1 cellular context compared by ENCODE assay signal in the genomic region with DNA sequence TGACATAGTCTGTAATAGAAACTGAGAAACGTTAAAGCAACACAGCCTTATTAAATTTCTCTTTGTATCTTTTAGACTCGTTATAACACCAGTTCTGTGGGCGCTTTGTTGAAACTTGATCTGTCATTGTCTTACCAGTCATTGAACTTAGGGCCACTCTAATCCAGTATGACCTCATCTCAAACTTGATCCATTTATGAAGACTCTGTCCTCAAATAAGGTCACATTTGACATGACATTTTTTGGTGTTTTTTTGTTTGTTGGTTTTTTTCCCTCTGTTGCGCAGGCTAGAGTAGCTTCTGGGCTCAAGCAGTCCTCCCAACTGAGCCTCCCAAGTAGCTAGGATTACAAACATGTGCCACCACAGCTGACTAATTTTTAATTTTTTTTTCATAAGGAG.
TF ChIP-seq lines count a peak whose summit lies in the region.

No MANE protein-coding gene starts in this region.

TF ChIP-seq in GM23338, 12 proteins besides CTCF, POLR2A, EP300 and RAD21 (continued from another document):
- TF ChIP-seq, protein P1, sequence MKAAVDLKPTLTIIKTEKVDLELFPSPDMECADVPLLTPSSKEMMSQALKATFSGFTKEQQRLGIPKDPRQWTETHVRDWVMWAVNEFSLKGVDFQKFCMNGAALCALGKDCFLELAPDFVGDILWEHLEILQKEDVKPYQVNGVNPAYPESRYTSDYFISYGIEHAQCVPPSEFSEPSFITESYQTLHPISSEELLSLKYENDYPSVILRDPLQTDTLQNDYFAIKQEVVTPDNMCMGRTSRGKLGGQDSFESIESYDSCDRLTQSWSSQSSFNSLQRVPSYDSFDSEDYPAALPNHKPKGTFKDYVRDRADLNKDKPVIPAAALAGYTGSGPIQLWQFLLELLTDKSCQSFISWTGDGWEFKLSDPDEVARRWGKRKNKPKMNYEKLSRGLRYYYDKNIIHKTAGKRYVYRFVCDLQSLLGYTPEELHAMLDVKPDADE (IDR thresholded peaks at IDR 0.05): no peak
- TF ChIP-seq NANOG (IDR thresholded peaks at IDR 0.05; ENCODE audit: borderline replicate concordance) (no peak), CREB1 (CRISPR knock-in tag; IDR thresholded peaks at IDR 0.05; ENCODE audit: low read depth) (no peak), STAT1 (IDR thresholded peaks at IDR 0.05; ENCODE audit: unreplicated experiment) (no peak), ZNF331 (CRISPR knock-in tag; IDR thresholded peaks at IDR 0.05; ENCODE audit: low read depth) (no peak), EZH2 (IDR thresholded peaks at IDR 0.05; ENCODE audit: low read depth, unreplicated experiment) (no peak), JUNB (IDR thresholded peaks at IDR 0.05; ENCODE audit: unreplicated experiment) (no peak)
